Comparison of ENCODE assay signal across 21 cellular contexts in the genomic region with DNA sequence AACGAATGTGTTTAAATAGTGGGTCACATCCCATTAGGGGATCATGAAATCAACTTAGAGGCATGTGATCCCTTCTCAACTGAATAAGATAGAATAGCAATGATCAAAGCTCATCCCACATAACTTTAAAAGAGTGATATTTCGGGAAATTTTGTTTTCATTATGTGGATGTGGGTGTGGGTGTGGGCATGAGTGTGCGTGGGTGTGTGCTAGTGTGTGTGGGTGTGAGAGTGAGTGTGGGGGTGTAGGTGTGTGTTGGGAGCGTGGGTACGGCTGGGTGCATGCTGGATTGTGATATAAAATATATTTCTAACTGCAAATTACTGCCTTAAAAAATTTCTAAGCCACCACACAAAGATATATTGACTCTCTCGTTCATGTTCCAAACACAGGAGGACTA. TPM values are rescaled to one million over a fixed set of nuclear protein-coding genes. Genes with fewer than 3 reads are reported as not detected.
A peak's percentile ranks its signal among the peaks of the same experiment; 100 is the strongest.
DNase-seq lines count a peak whose midpoint lies in the region; TF ChIP-seq lines count a peak whose summit lies in the region.
"Had no signal": no experiment of that assay in that cellular context is flagged by ENCODE, and none has a peak within 500 bp of the region (broad histone marks: within the 10 kb centered on the region; RNA-seq: fewer than 3 reads in every experiment).

No MANE protein-coding gene starts in this region.

- H3K18ac ChIP-seq in mesenchymal stem cell (ENCODE audit: low read depth in 1 of 2, low read length in 2 of 2): peak overlapping the region in 1 of 2 experiments; percentile 68

- no peak overlapping the region for H2AK5ac ChIP-seq in mesenchymal stem cell (ENCODE audit: low read length, severe bottlenecking)

- H3K9ac ChIP-seq in adipocyte (ENCODE audit: low read length) (peak overlapping the region; percentile 23), mesenchymal stem cell (ENCODE audit: low read length) (peak overlapping the region; percentile 73), smooth muscle cell (ENCODE audit: low read depth) (no peak overlapping the region)
- H3K9ac ChIP-seq: BLaER1 treated with 17β-estradiol and CSF1 and Interleukin-3, amounts not matched to agents 10 nM and 100 nM had no signal

- H2BK15ac ChIP-seq in mesenchymal stem cell (ENCODE audit: low read depth, poor library complexity, severe bottlenecking): no peak overlapping the region

- H3K9me3 ChIP-seq in adipocyte (ENCODE audit: control insufficient read depth, low read length): no peaks in the 10 kb centered on the region
- no peaks in the 10 kb centered on the region for H3K9me3 ChIP-seq in mesenchymal stem cell (ENCODE audit: control insufficient read depth, low read length)
- no peaks in the 10 kb centered on the region for H3K9me3 ChIP-seq in smooth muscle cell (replicated peaks; ENCODE audit: low read depth)
- H3K9me3 ChIP-seq: BLaER1 treated with 17β-estradiol and CSF1 and Interleukin-3, amounts not matched to agents 10 nM and 100 nM; HAP-1; SJCRH30 had no signal

- no peak overlapping the region for H3K27ac ChIP-seq in mesenchymal stem cell (ENCODE audit: low read length, poor library complexity, severe bottlenecking)
- H3K27ac ChIP-seq in smooth muscle cell (ENCODE audit: low read depth): peak overlapping the region; percentile 83
- H3K27ac ChIP-seq: BLaER1 treated with 17β-estradiol and CSF1 and Interleukin-3, amounts not matched to agents 10 nM and 100 nM; PC-9; SJCRH30 had no signal

- no peak overlapping the region for H4K8ac ChIP-seq in mesenchymal stem cell (ENCODE audit: low read length)

- no peaks in the 10 kb centered on the region for H4K20me1 ChIP-seq in smooth muscle cell (ENCODE audit: low read depth)
- H4K20me1 ChIP-seq: BLaER1 treated with 17β-estradiol and CSF1 and Interleukin-3, amounts not matched to agents 10 nM and 100 nM had no signal

- H2BK12ac ChIP-seq in mesenchymal stem cell (ENCODE audit: low read length in 2 of 2): peak overlapping the region in 1 of 2 experiments; percentile 18

- 70% methylated on average over 4 of the region's 6 CpGs for WGBS in mesenchymal stem cell
- WGBS in smooth muscle cell (ENCODE audit: low lambda C conversion rate): 90% methylated on average over 6 of the region's 6 CpGs

- no peak overlapping the region for H2AFZ ChIP-seq in mesenchymal stem cell (ENCODE audit: low read depth, low read length)
- no peak overlapping the region for H2AFZ ChIP-seq in smooth muscle cell (ENCODE audit: low read depth)
- H2AFZ ChIP-seq: PC-9 had no signal

- H2BK120ac ChIP-seq in mesenchymal stem cell (ENCODE audit: low read depth, low read length): no peak overlapping the region

- TF ChIP-seq CTCF in smooth muscle cell (IDR thresholded peaks at IDR 0.05; ENCODE audit: borderline replicate concordance, insufficient read depth, poor library complexity, severe bottlenecking): no peak

- H3K4me3 ChIP-seq in adipocyte (ENCODE audit: low read length): no peak overlapping the region
- no peak overlapping the region for H3K4me3 ChIP-seq in mesenchymal stem cell (ENCODE audit: insufficient read depth in 1 of 2, low read depth in 1 of 2, low read length in 2 of 2)
- no peak overlapping the region for H3K4me3 ChIP-seq in smooth muscle cell
- H3K4me3 ChIP-seq: BLaER1 treated with 17β-estradiol and CSF1 and Interleukin-3, amounts not matched to agents 10 nM and 100 nM; HAP-1; PC-9; SJCRH30 had no signal

- H3K79me2 ChIP-seq in smooth muscle cell (ENCODE audit: low read depth): no peaks in the 10 kb centered on the region

- H3K4me2 ChIP-seq in mesenchymal stem cell (ENCODE audit: low read length, poor library complexity, severe bottlenecking) (no peak overlapping the region), smooth muscle cell (no peak overlapping the region)
- H3K4me2 ChIP-seq: BLaER1 treated with 17β-estradiol and CSF1 and Interleukin-3, amounts not matched to agents 10 nM and 100 nM; PC-9 had no signal

- peak overlapping the region in 1 of 2 experiments; percentile 71 for H3K4ac ChIP-seq in mesenchymal stem cell (ENCODE audit: low read depth in 1 of 2, low read length in 2 of 2)

- H3K27me3 ChIP-seq in adipocyte (replicated peaks; ENCODE audit: control insufficient read depth, insufficient read depth, low read length): no peaks in the 10 kb centered on the region
- H3K27me3 ChIP-seq in mesenchymal stem cell (ENCODE audit: control insufficient read depth in 1 of 2, insufficient read depth in 1 of 2, low read length in 2 of 2): no peaks in the 10 kb centered on the region
- H3K27me3 ChIP-seq in smooth muscle cell (ENCODE audit: low read depth): no peaks in the 10 kb centered on the region
- H3K27me3 ChIP-seq: BLaER1 treated with 17β-estradiol and CSF1 and Interleukin-3, amounts not matched to agents 10 nM and 100 nM had no signal

- no peaks in the 10 kb centered on the region for H3K36me3 ChIP-seq in adipocyte (ENCODE audit: control insufficient read depth, insufficient read depth, low read length, severe bottlenecking)
- H3K36me3 ChIP-seq in mesenchymal stem cell (ENCODE audit: control insufficient read depth in 1 of 2, insufficient read depth in 2 of 2, low read depth in 1 of 2, low read length in 2 of 2): no peaks in the 10 kb centered on the region
- no peaks in the 10 kb centered on the region for H3K36me3 ChIP-seq in smooth muscle cell (ENCODE audit: low read depth)
- H3K36me3 ChIP-seq: BLaER1 treated with 17β-estradiol and CSF1 and Interleukin-3, amounts not matched to agents 10 nM and 100 nM; HAP-1; SJCRH30 had no signal

- H3K4me1 ChIP-seq in adipocyte (ENCODE audit: control insufficient read depth, insufficient read depth, low read length): peaks cover 22% of the 10 kb centered on the region
- H3K4me1 ChIP-seq in mesenchymal stem cell (ENCODE audit: control insufficient read depth, insufficient read depth, low read depth, low read length): peaks cover 3% of the 10 kb centered on the region
- peaks cover 4% of the 10 kb centered on the region for H3K4me1 ChIP-seq in smooth muscle cell (ENCODE audit: low read depth)
- H3K4me1 ChIP-seq: HAP-1 had no signal

- no peak overlapping the region for H4K91ac ChIP-seq in mesenchymal stem cell (ENCODE audit: low read length)

- H3F3A ChIP-seq in smooth muscle cell (ENCODE audit: low read depth): no peaks in the 10 kb centered on the region

- DNase-seq in ELR (ENCODE audit: low read depth) (peak; percentile 25), adipocyte (ENCODE audit: low read depth) (no peak), mesenchymal stem cell (no peak), smooth muscle cell (lab: John Stamatoyannopoulos, UW; ENCODE audit: unreplicated experiment) (no peak), NCI-H1105 (lab: John Stamatoyannopoulos, UW) (no peak), NCI-H2107 (lab: John Stamatoyannopoulos, UW) (no peak)
- no peak for DNase-seq in NK-92 treated with Interleukin-12 subunit alpha and Interleukin-12 subunit beta, amount 100 ng/mL, for 24 hours (lab: John Stamatoyannopoulos, UW)
- DNase-seq: AML-193; CD4-positive, alpha-beta T cell; Kasumi-1; NCI-H1092 treated with DMSO at 0.1 percent for 48 hours; NCI-H1436 treated with DMSO at 0.1 percent for 48 hours; NCI-H187 treated with DMSO at 0.1 percent for 48 hours; NCI-H524; NCI-H774; PC-9; SJCRH30 had no signal

- H3K23ac ChIP-seq in mesenchymal stem cell (ENCODE audit: low read length in 2 of 2): no peak overlapping the region

- no peak overlapping the region for H3K14ac ChIP-seq in mesenchymal stem cell (ENCODE audit: low read length in 2 of 2)

- no peak overlapping the region for H2BK5ac ChIP-seq in mesenchymal stem cell (ENCODE audit: low read depth, low read length, poor library complexity, severe bottlenecking)

- H3K79me1 ChIP-seq in mesenchymal stem cell (replicated peaks; ENCODE audit: low read length, poor library complexity, severe bottlenecking): no peaks in the 10 kb centered on the region

RNA-seq across cellular contexts. Expression of a gene that starts 15.9 kb away (rescaled TPM):
- polyA plus RNA-seq in mesenchymal stem cell (2013, experiment 1 of 2): not detected
- not detected for polyA plus RNA-seq in mesenchymal stem cell (2013, experiment 2 of 2)
- not detected in 2 replicates for total RNA-seq in smooth muscle cell
- polyA plus RNA-seq in smooth muscle cell: not detected in 2 replicates
- total RNA-seq: CD4-positive, alpha-beta T cell; HT-29; PC-9; Right ventricle myocardium inferior; SJCRH30 had no signal
